18 cellular contexts compared by ENCODE assay signal in the genomic region with DNA sequence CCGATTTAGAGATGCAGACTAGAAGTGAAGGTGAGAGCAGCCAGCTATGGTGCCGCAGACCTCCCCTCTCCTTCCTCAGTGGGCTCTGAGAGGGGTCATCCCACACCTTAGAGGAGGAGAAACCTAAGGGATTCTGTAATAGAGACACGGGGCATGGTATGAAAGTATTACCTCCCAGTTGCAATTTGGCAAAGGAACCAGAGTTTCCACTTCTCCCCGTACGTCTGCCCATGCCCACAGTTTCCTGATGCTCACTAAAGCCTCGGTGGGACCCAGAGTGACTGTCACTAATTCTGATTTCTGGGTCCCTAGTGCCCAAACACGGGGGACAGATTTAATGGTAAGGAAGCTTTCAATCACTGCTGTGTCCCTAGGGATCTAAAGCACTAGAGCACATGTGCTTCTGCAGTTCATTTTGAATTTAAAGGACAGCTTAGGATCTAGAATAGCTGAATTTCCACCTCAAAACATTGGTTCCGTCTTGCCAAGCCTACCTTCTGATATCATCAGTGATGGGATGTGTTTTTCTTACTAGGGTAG. TPM values are rescaled to one million over a fixed set of nuclear protein-coding genes. Genes with fewer than 3 reads are reported as not detected.
DNase-seq lines count a peak whose midpoint lies in the region; ATAC-seq and TF ChIP-seq lines count a peak whose summit lies in the region.
"Had no signal": no experiment of that assay in that cellular context is flagged by ENCODE, and none has a peak within 500 bp of the region (broad histone marks: within the 10 kb centered on the region; RNA-seq: fewer than 3 reads in every experiment).

No MANE protein-coding gene starts in this region.

- no peaks in the 10 kb centered on the region for H3K9me3 ChIP-seq in Peyer's patch
- H3K9me3 ChIP-seq: ascending aorta, neutrophil, right atrium auricular region had no signal

- peak overlapping the region; percentile 63 to 81 (median 74) for H3K27ac ChIP-seq in Peyer's patch
- H3K27ac ChIP-seq: neutrophil had no signal

- in situ Hi-C loops in GM13976 (cut with MboI; ENCODE audit: low sequenced_read_pairs, unreplicated experiment): loop anchor here (5.0 kb wide), 1 partner anchor 53 kb away; no protein-coding TSS in a partner anchor

- CTCF ChIA-PET in activated CD8-positive, alpha-beta memory T cell treated with anti-CD3 and anti-CD28 coated beads, Interleukin-2, amount 10 ng/mL, durations not matched to agents 7 days and 5 days (lab: Charles Lee): interaction anchor here (0.6 to 18.6 kb wide), 9 partner anchors 11 to 809 kb away, joined by 3 to 642 read pairs (median 3); no protein-coding TSS in a partner anchor

- peaks cover 0 to 24% (median 0%) of the 10 kb centered on the region in 4 donors for H3K4me1 ChIP-seq in Peyer's patch

- no peak overlapping the region for H3K4me3 ChIP-seq in Peyer's patch
- H3K4me3 ChIP-seq: ascending aorta, GM12878, right atrium auricular region had no signal

- H3K27me3 Mint-ChIP-seq in activated CD8-positive, alpha-beta memory T cell treated with anti-CD3 and anti-CD28 coated beads, Interleukin-2, amount 10 ng/mL, durations not matched to agents 7 days and 5 days: no peaks in the 10 kb centered on the region
- H3K27me3 Mint-ChIP-seq in activated naive CD8-positive, alpha-beta T cell treated with anti-CD3 and anti-CD28 coated beads, Interleukin-2, amount 50 U/mL, for 24 hours: no peaks in the 10 kb centered on the region

- DNase-seq in activated CD8-positive, alpha-beta memory T cell treated with anti-CD3 and anti-CD28 coated beads, Interleukin-2, amount 10 ng/mL, durations not matched to agents 7 days and 5 days: peak; percentile 49
- DNase-seq in activated CD8-positive, alpha-beta memory T cell treated with anti-CD3 and anti-CD28 coated beads, Interleukin-2, amount 50 U/mL, for 4 hours: no peak
- DNase-seq in Peyer's patch (no peak), GM13976 (ENCODE audit: low spot score) (no peak), GM19240 (ENCODE audit: insufficient read length, low spot score) (no peak), SKM-1 treated with dmso at 0.1 percent for 144 hours (lab: John Stamatoyannopoulos, UW; ENCODE audit: unreplicated experiment) (no peak)
- no peak for DNase-seq in activated naive CD8-positive, alpha-beta T cell treated with anti-CD3 and anti-CD28 coated beads, Interleukin-2, amount 50 U/mL, for 24 hours
- peak in 1 of 2 donors; percentile 60 for DNase-seq in stimulated activated effector memory CD8-positive, alpha-beta T cell treated with anti-CD3 and anti-CD28 coated beads, Interleukin-12 subunit alpha, Interleukin-12 subunit beta, amount 100 ng/mL, for 72 hours (ENCODE audit: low spot score in 2 of 2)
- DNase-seq: mammary epithelial cell; MM.1S; NCI-H1930; NCI-H510A; SIG-M5; stimulated activated CD4-positive, alpha-beta T cell treated with anti-CD3 and anti-CD28 coated beads, Interleukin-2, amount 100 ng/mL, for 48 hours had no signal

- H3K9me3 Mint-ChIP-seq in activated CD8-positive, alpha-beta memory T cell treated with anti-CD3 and anti-CD28 coated beads, Interleukin-2, amount 10 ng/mL, durations not matched to agents 7 days and 5 days (ENCODE audit: low read depth): no peaks in the 10 kb centered on the region
- H3K9me3 Mint-ChIP-seq in activated naive CD8-positive, alpha-beta T cell treated with anti-CD3 and anti-CD28 coated beads, Interleukin-2, amount 50 U/mL, for 24 hours: no peaks in the 10 kb centered on the region
- H3K9me3 Mint-ChIP-seq in stimulated activated effector memory CD8-positive, alpha-beta T cell treated with anti-CD3 and anti-CD28 coated beads, Interleukin-12 subunit alpha, Interleukin-12 subunit beta, amount 100 ng/mL, for 72 hours: no peaks in the 10 kb centered on the region

- peak overlapping the region; percentile 99 for H3K27ac Mint-ChIP-seq in activated CD8-positive, alpha-beta memory T cell treated with anti-CD3 and anti-CD28 coated beads, Interleukin-2, amount 10 ng/mL, durations not matched to agents 7 days and 5 days
- H3K27ac Mint-ChIP-seq in activated naive CD8-positive, alpha-beta T cell treated with anti-CD3 and anti-CD28 coated beads, Interleukin-2, amount 50 U/mL, for 24 hours: peak overlapping the region; percentile 96
- H3K27ac Mint-ChIP-seq in stimulated activated effector memory CD8-positive, alpha-beta T cell treated with anti-CD3 and anti-CD28 coated beads, Interleukin-12 subunit alpha, Interleukin-12 subunit beta, amount 100 ng/mL, for 72 hours: peak overlapping the region; percentile 99

- TF ChIP-seq CTCF in Peyer's patch (IDR thresholded peaks at IDR 0.05): no peak
- no peak for TF ChIP-seq CTCF in GM13976 (IDR thresholded peaks at IDR 0.05; ENCODE audit: borderline replicate concordance, control extremely low read depth, extremely low read depth, insufficient read depth, missing control alignments)

- no peaks in the 10 kb centered on the region for H3K27me3 ChIP-seq in Peyer's patch
- H3K27me3 ChIP-seq: ascending aorta, neutrophil, right atrium auricular region had no signal

- peak overlapping the region; percentile 73 for H3K4me3 Mint-ChIP-seq in activated CD8-positive, alpha-beta memory T cell treated with anti-CD3 and anti-CD28 coated beads, Interleukin-2, amount 10 ng/mL, durations not matched to agents 7 days and 5 days
- peak overlapping the region; percentile 86 for H3K4me3 Mint-ChIP-seq in activated naive CD8-positive, alpha-beta T cell treated with anti-CD3 and anti-CD28 coated beads, Interleukin-2, amount 50 U/mL, for 24 hours
- peak overlapping the region; percentile 78 for H3K4me3 Mint-ChIP-seq in stimulated activated effector memory CD8-positive, alpha-beta T cell treated with anti-CD3 and anti-CD28 coated beads, Interleukin-12 subunit alpha, Interleukin-12 subunit beta, amount 100 ng/mL, for 72 hours

- ATAC-seq in activated CD8-positive, alpha-beta memory T cell treated with anti-CD3 and anti-CD28 coated beads, Interleukin-2, amount 10 ng/mL, durations not matched to agents 7 days and 5 days: no peak
- ATAC-seq in activated naive CD8-positive, alpha-beta T cell treated with anti-CD3 and anti-CD28 coated beads, Interleukin-2, amount 50 U/mL, for 24 hours: no peak
- no peak for ATAC-seq in stimulated activated effector memory CD8-positive, alpha-beta T cell treated with anti-CD3 and anti-CD28 coated beads, Interleukin-12 subunit alpha, Interleukin-12 subunit beta, amount 100 ng/mL, for 72 hours
- ATAC-seq: GM12878 had no signal

- TF ChIP-seq POLR2A in Peyer's patch (IDR thresholded peaks at IDR 0.05): no peak

- no peaks in the 10 kb centered on the region for H3K36me3 ChIP-seq in Peyer's patch
- H3K36me3 ChIP-seq: ascending aorta, neutrophil, right atrium auricular region had no signal

- H3K36me3 Mint-ChIP-seq in activated CD8-positive, alpha-beta memory T cell treated with anti-CD3 and anti-CD28 coated beads, Interleukin-2, amount 10 ng/mL, durations not matched to agents 7 days and 5 days: peaks cover 95% of the 10 kb centered on the region
- peaks cover 92% of the 10 kb centered on the region for H3K36me3 Mint-ChIP-seq in activated naive CD8-positive, alpha-beta T cell treated with anti-CD3 and anti-CD28 coated beads, Interleukin-2, amount 50 U/mL, for 24 hours (ENCODE audit: low read depth)
- H3K36me3 Mint-ChIP-seq in stimulated activated effector memory CD8-positive, alpha-beta T cell treated with anti-CD3 and anti-CD28 coated beads, Interleukin-12 subunit alpha, Interleukin-12 subunit beta, amount 100 ng/mL, for 72 hours: peaks cover 100% of the 10 kb centered on the region

- H3K4me1 Mint-ChIP-seq in activated CD8-positive, alpha-beta memory T cell treated with anti-CD3 and anti-CD28 coated beads, Interleukin-2, amount 10 ng/mL, durations not matched to agents 7 days and 5 days: peaks cover 96% of the 10 kb centered on the region
- H3K4me1 Mint-ChIP-seq in activated naive CD8-positive, alpha-beta T cell treated with anti-CD3 and anti-CD28 coated beads, Interleukin-2, amount 50 U/mL, for 24 hours: peaks cover 96% of the 10 kb centered on the region
- peaks cover 98% of the 10 kb centered on the region for H3K4me1 Mint-ChIP-seq in stimulated activated effector memory CD8-positive, alpha-beta T cell treated with anti-CD3 and anti-CD28 coated beads, Interleukin-12 subunit alpha, Interleukin-12 subunit beta, amount 100 ng/mL, for 72 hours

RNA-seq across cellular contexts. Expression of a gene that starts 44.1 kb away (rescaled TPM):
- 100 to 1,000 TPM; 115 to 185 TPM for total RNA-seq in activated CD8-positive, alpha-beta memory T cell treated with anti-CD3 and anti-CD28 coated beads, Interleukin-2, amount 10 ng/mL, durations not matched to agents 7 days and 5 days
- 100 to 1,000 TPM in 2 of 4 donors, 10 to 100 TPM in 2; 52.0 to 173 (median 123) TPM for total RNA-seq in Peyer's patch

RNA-seq across cellular contexts. Expression of a gene that starts 53.1 kb away (rescaled TPM):
- total RNA-seq in activated CD8-positive, alpha-beta memory T cell treated with anti-CD3 and anti-CD28 coated beads, Interleukin-2, amount 10 ng/mL, durations not matched to agents 7 days and 5 days: 10 to 100 TPM; 11.8 to 13.8 TPM
- 10 to 100 TPM; 28.1 to 51.4 (median 42.8) TPM for total RNA-seq in Peyer's patch
